8 cellular contexts compared by ENCODE assay signal in genomic region chr11:15074206-15075161, GRCh38. TPM values are rescaled to one million over a fixed set of nuclear protein-coding genes. Genes with fewer than 3 reads are reported as not detected.
DNase-seq lines count a peak whose midpoint lies in the region; ATAC-seq lines count a peak whose summit lies in the region.

No MANE protein-coding gene starts in this region.

- H3K4me1 ChIP-seq in CD4-positive, CD25-positive, alpha-beta regulatory T cell (ENCODE audit: control insufficient read depth, insufficient read depth, low read length, poor library complexity, severe bottlenecking): peaks cover 18% of the 10 kb centered on the region
- H3K4me1 ChIP-seq in endocrine pancreas (ENCODE audit: control insufficient read depth, insufficient read depth, low read length) (no peaks in the 10 kb centered on the region), mesodermal cell (ENCODE audit: control insufficient read depth, insufficient read depth, low read length, poor library complexity, severe bottlenecking) (peaks cover 3% of the 10 kb centered on the region)

- peak overlapping the region; percentile 68 to 86 (median 84) for H3K4me3 Mint-ChIP-seq in CD4-positive, CD25-positive, alpha-beta regulatory T cell

- peaks cover 0 to 23% (median 0%) of the 10 kb centered on the region in 4 donors for H3K4me1 Mint-ChIP-seq in CD4-positive, CD25-positive, alpha-beta regulatory T cell

- H3K4me3 ChIP-seq in CD4-positive, CD25-positive, alpha-beta regulatory T cell (ENCODE audit: low read depth, low read length): peak overlapping the region; percentile 67
- peak overlapping the region; percentile 64 for H3K4me3 ChIP-seq in endocrine pancreas (ENCODE audit: control insufficient read depth, insufficient read depth, low read length)
- H3K4me3 ChIP-seq in mesodermal cell (ENCODE audit: extremely low read depth, insufficient read depth, low read length, poor library complexity, severe bottlenecking): peak overlapping the region; percentile 34

- H3K36me3 ChIP-seq in CD4-positive, CD25-positive, alpha-beta regulatory T cell (ENCODE audit: control insufficient read depth, insufficient read depth, low read length): no peaks in the 10 kb centered on the region
- H3K36me3 ChIP-seq in endocrine pancreas (ENCODE audit: control insufficient read depth, insufficient read depth, low read length) (no peaks in the 10 kb centered on the region), mesodermal cell (ENCODE audit: control insufficient read depth, insufficient read depth, low read length) (no peaks in the 10 kb centered on the region)

- WGBS in mesodermal cell (ENCODE audit: insufficient coverage in 2 of 2), 2 experiments: 15 to 17% methylated on average over 20 to 23 of the region's 33 CpGs

- H3K27me3 Mint-ChIP-seq in CD4-positive, CD25-positive, alpha-beta regulatory T cell: peaks cover 36% of the 10 kb centered on the region

- peaks cover 0 to 8% (median 2%) of the 10 kb centered on the region in 7 donors for H3K9me3 Mint-ChIP-seq in CD4-positive, CD25-positive, alpha-beta regulatory T cell

- H3K9ac ChIP-seq in endocrine pancreas (ENCODE audit: control insufficient read depth, insufficient read depth, low read length): peak overlapping the region; percentile 15

- peaks cover 6% of the 10 kb centered on the region for H3K27me3 ChIP-seq in CD4-positive, CD25-positive, alpha-beta regulatory T cell (ENCODE audit: control insufficient read depth, insufficient read depth, low read length)
- H3K27me3 ChIP-seq in endocrine pancreas (ENCODE audit: control insufficient read depth, insufficient read depth, low read length): no peaks in the 10 kb centered on the region

- DNase-seq in CD4-positive, CD25-positive, alpha-beta regulatory T cell: peak; percentile 57 to 85 (median 76)
- DNase-seq in NCI-H774 (lab: John Stamatoyannopoulos, UW): peak; percentile 88
- peak; percentile 60 to 74 for DNase-seq in activated CD8-positive, alpha-beta memory T cell treated with anti-CD3 and anti-CD28 coated beads for 1 hour (ENCODE audit: extremely low read depth in 1 of 2, low read depth in 1 of 2)
- peak; percentile 62 to 67 for DNase-seq in stimulated activated CD8-positive, alpha-beta memory T cell treated with anti-CD3 and anti-CD28 coated beads, Interleukin-2, amount 100 ng/mL, for 1 hour (ENCODE audit: low read depth in 2 of 2)

- peak overlapping the region; percentile 54 to 83 (median 67) for H3K27ac Mint-ChIP-seq in CD4-positive, CD25-positive, alpha-beta regulatory T cell

- no peaks in the 10 kb centered on the region for H3K9me3 ChIP-seq in CD4-positive, CD25-positive, alpha-beta regulatory T cell (ENCODE audit: control insufficient read depth in 2 of 2, low read length in 2 of 2)
- H3K9me3 ChIP-seq in endocrine pancreas (ENCODE audit: control insufficient read depth, low read length): no peaks in the 10 kb centered on the region
- H3K9me3 ChIP-seq in mesodermal cell (ENCODE audit: control insufficient read depth, low read length): no peaks in the 10 kb centered on the region

- H3K36me3 Mint-ChIP-seq in CD4-positive, CD25-positive, alpha-beta regulatory T cell: no peaks in the 10 kb centered on the region

- ATAC-seq in CD4-positive, CD25-positive, alpha-beta regulatory T cell (ENCODE audit: low read depth in 2 of 2): peak; percentile 85
- ATAC-seq in GM19455 (IDR thresholded peaks at IDR 0.05; ENCODE audit: unreplicated experiment) (peak; percentile 93), HG03565 (IDR thresholded peaks at IDR 0.05; ENCODE audit: unreplicated experiment) (peak; percentile 87)

- no peak overlapping the region for H3K27ac ChIP-seq in CD4-positive, CD25-positive, alpha-beta regulatory T cell (ENCODE audit: insufficient read depth, low read length, poor library complexity, severe bottlenecking)
- no peak overlapping the region for H3K27ac ChIP-seq in mesodermal cell (ENCODE audit: low read depth, low read length, severe bottlenecking)

RNA-seq across cellular contexts. Expression of gene CALCB, which starts 1.1 kb away (rescaled TPM):
- 0.25 TPM for total RNA-seq in CD4-positive, CD25-positive, alpha-beta regulatory T cell
- polyA plus RNA-seq in CD4-positive, CD25-positive, alpha-beta regulatory T cell: under 1 TPM; 0.28 to 0.38 (median 0.31) TPM
- 4.4 TPM for polyA plus RNA-seq in mesodermal cell (2013, experiment 1 of 2)
- 2.6 TPM for polyA plus RNA-seq in mesodermal cell (2013, experiment 2 of 2)

RNA-seq across cellular contexts. Expression of gene INSC, which starts 40.2 kb away (rescaled TPM):
- not detected for total RNA-seq in CD4-positive, CD25-positive, alpha-beta regulatory T cell
- under 1 TPM in 2 of 4 donors, not detected in 2; 0.15 to 0.20 TPM for polyA plus RNA-seq in CD4-positive, CD25-positive, alpha-beta regulatory T cell
- 1.6 TPM for polyA plus RNA-seq in mesodermal cell (2013, experiment 1 of 2)
- 2.1 TPM for polyA plus RNA-seq in mesodermal cell (2013, experiment 2 of 2)
